1 cellular context compared by ENCODE assay signal in the genomic region with DNA sequence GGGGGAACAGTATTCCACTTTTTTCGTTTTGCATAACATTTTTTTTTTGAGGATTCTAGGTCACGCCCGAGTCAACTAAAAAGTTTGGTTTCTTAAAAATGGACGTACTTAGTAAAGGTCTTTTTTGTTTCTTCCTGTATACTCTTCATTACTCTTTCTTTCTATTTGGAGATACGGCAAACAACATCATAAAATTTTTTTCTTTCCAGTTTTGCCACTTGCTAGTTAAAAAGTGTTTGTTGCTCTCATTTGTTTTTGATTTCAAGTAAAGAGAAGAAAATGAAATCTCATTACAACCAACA.
TF ChIP-seq lines count a peak whose summit lies in the region.

No MANE protein-coding gene starts in this region.

TF ChIP-seq in GM23338, 12 proteins besides CTCF, POLR2A, EP300 and RAD21 (continued from another document):
- TF ChIP-seq, protein P1, sequence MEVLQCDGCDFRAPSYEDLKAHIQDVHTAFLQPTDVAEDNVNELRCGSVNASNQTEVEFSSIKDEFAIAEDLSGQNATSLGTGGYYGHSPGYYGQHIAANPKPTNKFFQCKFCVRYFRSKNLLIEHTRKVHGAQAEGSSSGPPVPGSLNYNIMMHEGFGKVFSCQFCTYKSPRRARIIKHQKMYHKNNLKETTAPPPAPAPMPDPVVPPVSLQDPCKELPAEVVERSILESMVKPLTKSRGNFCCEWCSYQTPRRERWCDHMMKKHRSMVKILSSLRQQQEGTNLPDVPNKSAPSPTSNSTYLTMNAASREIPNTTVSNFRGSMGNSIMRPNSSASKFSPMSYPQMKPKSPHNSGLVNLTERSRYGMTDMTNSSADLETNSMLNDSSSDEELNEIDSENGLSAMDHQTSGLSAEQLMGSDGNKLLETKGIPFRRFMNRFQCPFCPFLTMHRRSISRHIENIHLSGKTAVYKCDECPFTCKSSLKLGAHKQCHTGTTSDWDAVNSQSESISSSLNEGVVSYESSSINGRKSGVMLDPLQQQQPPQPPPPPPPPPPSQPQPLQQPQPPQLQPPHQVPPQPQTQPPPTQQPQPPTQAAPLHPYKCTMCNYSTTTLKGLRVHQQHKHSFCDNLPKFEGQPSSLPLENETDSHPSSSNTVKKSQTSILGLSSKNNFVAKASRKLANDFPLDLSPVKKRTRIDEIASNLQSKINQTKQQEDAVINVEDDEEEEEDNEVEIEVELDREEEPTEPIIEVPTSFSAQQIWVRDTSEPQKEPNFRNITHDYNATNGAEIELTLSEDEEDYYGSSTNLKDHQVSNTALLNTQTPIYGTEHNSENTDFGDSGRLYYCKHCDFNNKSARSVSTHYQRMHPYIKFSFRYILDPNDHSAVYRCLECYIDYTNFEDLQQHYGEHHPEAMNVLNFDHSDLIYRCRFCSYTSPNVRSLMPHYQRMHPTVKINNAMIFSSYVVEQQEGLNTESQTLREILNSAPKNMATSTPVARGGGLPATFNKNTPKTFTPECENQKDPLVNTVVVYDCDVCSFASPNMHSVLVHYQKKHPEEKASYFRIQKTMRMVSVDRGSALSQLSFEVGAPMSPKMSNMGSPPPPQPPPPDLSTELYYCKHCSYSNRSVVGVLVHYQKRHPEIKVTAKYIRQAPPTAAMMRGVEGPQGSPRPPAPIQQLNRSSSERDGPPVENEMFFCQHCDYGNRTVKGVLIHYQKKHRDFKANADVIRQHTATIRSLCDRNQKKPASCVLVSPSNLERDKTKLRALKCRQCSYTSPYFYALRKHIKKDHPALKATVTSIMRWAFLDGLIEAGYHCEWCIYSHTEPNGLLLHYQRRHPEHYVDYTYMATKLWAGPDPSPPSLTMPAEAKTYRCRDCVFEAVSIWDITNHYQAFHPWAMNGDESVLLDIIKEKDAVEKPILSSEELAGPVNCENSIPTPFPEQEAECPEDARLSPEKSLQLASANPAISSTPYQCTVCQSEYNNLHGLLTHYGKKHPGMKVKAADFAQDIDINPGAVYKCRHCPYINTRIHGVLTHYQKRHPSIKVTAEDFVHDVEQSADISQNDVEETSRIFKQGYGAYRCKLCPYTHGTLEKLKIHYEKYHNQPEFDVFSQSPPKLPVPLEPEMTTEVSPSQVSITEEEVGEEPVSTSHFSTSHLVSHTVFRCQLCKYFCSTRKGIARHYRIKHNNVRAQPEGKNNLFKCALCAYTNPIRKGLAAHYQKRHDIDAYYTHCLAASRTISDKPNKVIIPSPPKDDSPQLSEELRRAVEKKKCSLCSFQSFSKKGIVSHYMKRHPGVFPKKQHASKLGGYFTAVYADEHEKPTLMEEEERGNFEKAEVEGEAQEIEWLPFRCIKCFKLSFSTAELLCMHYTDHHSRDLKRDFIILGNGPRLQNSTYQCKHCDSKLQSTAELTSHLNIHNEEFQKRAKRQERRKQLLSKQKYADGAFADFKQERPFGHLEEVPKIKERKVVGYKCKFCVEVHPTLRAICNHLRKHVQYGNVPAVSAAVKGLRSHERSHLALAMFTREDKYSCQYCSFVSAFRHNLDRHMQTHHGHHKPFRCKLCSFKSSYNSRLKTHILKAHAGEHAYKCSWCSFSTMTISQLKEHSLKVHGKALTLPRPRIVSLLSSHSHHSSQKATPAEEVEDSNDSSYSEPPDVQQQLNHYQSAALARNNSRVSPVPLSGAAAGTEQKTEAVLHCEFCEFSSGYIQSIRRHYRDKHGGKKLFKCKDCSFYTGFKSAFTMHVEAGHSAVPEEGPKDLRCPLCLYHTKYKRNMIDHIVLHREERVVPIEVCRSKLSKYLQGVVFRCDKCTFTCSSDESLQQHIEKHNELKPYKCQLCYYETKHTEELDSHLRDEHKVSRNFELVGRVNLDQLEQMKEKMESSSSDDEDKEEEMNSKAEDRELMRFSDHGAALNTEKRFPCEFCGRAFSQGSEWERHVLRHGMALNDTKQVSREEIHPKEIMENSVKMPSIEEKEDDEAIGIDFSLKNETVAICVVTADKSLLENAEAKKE (CRISPR knock-in tag; IDR thresholded peaks at IDR 0.05) = no peak
- TF ChIP-seq EZH2 (IDR thresholded peaks at IDR 0.05; ENCODE audit: low read depth, unreplicated experiment) = no peak
